ENCODE assay signal across 8 cellular contexts in the genomic region with DNA sequence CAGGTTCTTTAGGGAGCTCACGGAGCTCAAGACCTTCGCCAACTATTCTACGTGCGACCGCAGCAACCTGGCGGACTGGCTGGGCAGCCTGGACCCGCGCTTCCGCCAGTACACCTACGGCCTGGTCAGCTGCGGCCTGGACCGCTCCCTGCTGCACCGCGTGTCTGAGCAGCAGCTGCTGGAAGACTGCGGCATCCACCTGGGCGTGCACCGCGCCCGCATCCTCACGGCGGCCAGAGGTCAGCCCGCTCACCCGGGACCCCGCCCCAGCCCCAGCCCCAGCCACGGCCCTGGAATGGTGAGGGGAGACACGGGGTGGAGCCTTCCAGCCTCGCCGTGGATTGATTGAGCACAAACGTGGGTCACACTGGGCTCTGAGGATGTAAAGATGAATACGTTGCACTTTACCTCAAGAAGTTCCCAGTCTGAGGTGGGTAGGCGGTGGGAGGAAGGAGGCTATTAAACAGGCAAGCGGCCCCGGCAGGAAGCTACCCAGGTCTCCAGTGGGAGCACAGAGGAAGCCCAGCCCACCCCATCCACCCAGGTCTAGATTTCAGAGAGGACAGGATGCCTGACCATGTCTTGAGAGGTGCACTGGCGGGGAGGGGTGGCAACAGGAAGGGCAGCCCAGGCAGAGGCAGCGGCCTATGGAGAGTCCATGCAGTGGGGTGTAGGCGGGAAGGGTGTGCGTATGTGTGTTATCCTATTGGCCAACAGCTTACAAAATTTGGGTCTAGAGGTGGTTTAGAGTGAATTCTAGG. TPM values are rescaled to one million over a fixed set of nuclear protein-coding genes. Genes with fewer than 3 reads are reported as not detected.
DNase-seq lines count a peak whose midpoint lies in the region; ATAC-seq, FAIRE-seq and TF ChIP-seq lines count a peak whose summit lies in the region.

No MANE protein-coding gene starts in this region.

- intact Hi-C loops in Calu3 (cut with micrococcal nuclease; ENCODE audit: unreplicated experiment) = no loop called here

- ATAC-seq in HG03135 (IDR thresholded peaks at IDR 0.05; ENCODE audit: unreplicated experiment) (peak; percentile 20), HG03565 (IDR thresholded peaks at IDR 0.05; ENCODE audit: unreplicated experiment) (no peak)
- ATAC-seq in naive thymus-derived CD8-positive, alpha-beta T cell = peak; percentile 11 to 24

- peaks cover 16% of the 10 kb centered on the region for H3K36me3 Mint-ChIP-seq in Calu3 (ENCODE audit: insufficient read depth, unreplicated experiment)
- H3K36me3 Mint-ChIP-seq in naive thymus-derived CD8-positive, alpha-beta T cell = peaks cover 0 to 25% (median 12%) of the 10 kb centered on the region in 3 donors

- no peaks in the 10 kb centered on the region for H3K9me3 Mint-ChIP-seq in Calu3 (ENCODE audit: low read depth, unreplicated experiment)
- no peaks in the 10 kb centered on the region for H3K9me3 Mint-ChIP-seq in naive thymus-derived CD8-positive, alpha-beta T cell

- no peak for TF ChIP-seq CTCF in Calu3 (IDR thresholded peaks at IDR 0.05; ENCODE audit: unreplicated experiment)
- no peak for TF ChIP-seq CTCF in coronary artery (IDR thresholded peaks at IDR 0.05)
- TF ChIP-seq CTCF in D721Med (IDR thresholded peaks at IDR 0.05; ENCODE audit: insufficient read depth, missing control alignments) = no peak

- FAIRE-seq in H54 (lab: Jason Lieb, UNC) = no peak
- no peak for FAIRE-seq in D721Med (lab: Jason Lieb, UNC)

- no peak overlapping the region for H3K27ac ChIP-seq in coronary artery

- H3K27me3 Mint-ChIP-seq in Calu3 (ENCODE audit: unreplicated experiment) = peaks cover 42% of the 10 kb centered on the region
- H3K27me3 Mint-ChIP-seq in naive thymus-derived CD8-positive, alpha-beta T cell = peaks cover 0 to 10% (median 0%) of the 10 kb centered on the region in 5 donors

- no peak overlapping the region for H3K27ac Mint-ChIP-seq in Calu3 (ENCODE audit: unreplicated experiment)
- H3K27ac Mint-ChIP-seq in naive thymus-derived CD8-positive, alpha-beta T cell = peak overlapping the region; percentile 8 to 92 (median 87)

- CTCF ChIA-PET in Calu3 (lab: Charles Lee) = interaction anchor here (0.6 to 1.3 kb wide), 2 partner anchors 32 to 84 kb away, joined by 3 read pairs; no protein-coding TSS in a partner anchor

- H3K4me3 Mint-ChIP-seq in Calu3 (ENCODE audit: low read depth, unreplicated experiment) = peak overlapping the region; percentile 84
- peak overlapping the region; percentile 89 to 98 (median 94) for H3K4me3 Mint-ChIP-seq in naive thymus-derived CD8-positive, alpha-beta T cell

- POLR2A ChIA-PET in naive thymus-derived CD8-positive, alpha-beta T cell (lab: Charles Lee) = interaction anchor here (0.5 to 2.8 kb wide), 7 partner anchors 13 to 578 kb away, joined by 3 to 22 read pairs (median 7); partner anchors contain the start of genes IFT20, POLDIP2, SARM1 and TNFAIP1

- peaks cover 18% of the 10 kb centered on the region for H3K4me1 Mint-ChIP-seq in Calu3 (ENCODE audit: low read depth, unreplicated experiment)
- peaks cover 19 to 49% (median 35%) of the 10 kb centered on the region in 4 donors for H3K4me1 Mint-ChIP-seq in naive thymus-derived CD8-positive, alpha-beta T cell

- no peak for TF ChIP-seq POLR2A in H54 (IDR thresholded peaks at IDR 0.05; ENCODE audit: low read depth, low read length)

- BruUV-seq in Calu3 (replicated peaks; lab: Mats Ljungman, UMichigan) = no TSS peak

- DNase-seq in Calu3 = peak; percentile 61
- no peak for DNase-seq in coronary artery (ENCODE audit: low spot score)
- DNase-seq in naive thymus-derived CD8-positive, alpha-beta T cell = no peak
- DNase-seq in H54 (ENCODE audit: insufficient read length, low spot score) = no peak
- DNase-seq in ureter (ENCODE audit: low spot score) = no peak
- no peak for DNase-seq in D721Med (ENCODE audit: insufficient read length, low spot score)

- peak overlapping the region; percentile 65 for H3K4me3 ChIP-seq in coronary artery

RNA-seq across cellular contexts. Expression of gene SARM1, which starts 13.7 kb away (rescaled TPM):
- total RNA-seq in Calu3 (2022) (7.1 and 8.1 TPM in 2 replicates), ureter (34.7 TPM)
- 10 to 100 TPM; 31.9 to 33.2 TPM for total RNA-seq in naive thymus-derived CD8-positive, alpha-beta T cell
- 1 to 10 TPM; 5.3 to 8.4 (median 7.0) TPM for polyA plus RNA-seq in naive thymus-derived CD8-positive, alpha-beta T cell

RNA-seq across cellular contexts. Expression of gene VTN, which starts 15.1 kb away (rescaled TPM):
- total RNA-seq in Calu3 (2022) (0.22 TPM in 1 of 2 replicates, not detected in the other), ureter (1.0 TPM)
- under 1 TPM in 1 of 2 experiments, not detected in 1; 0.26 TPM for total RNA-seq in naive thymus-derived CD8-positive, alpha-beta T cell
- polyA plus RNA-seq in naive thymus-derived CD8-positive, alpha-beta T cell = not detected

RNA-seq across cellular contexts. Expression of gene SEBOX, which starts 20.2 kb away (rescaled TPM):
- total RNA-seq in Calu3 (2022) (not detected in 2 replicates), ureter (not detected)
- total RNA-seq in naive thymus-derived CD8-positive, alpha-beta T cell = not detected
- not detected for polyA plus RNA-seq in naive thymus-derived CD8-positive, alpha-beta T cell

RNA-seq across cellular contexts. Expression of gene SLC46A1, which starts 20.8 kb away (rescaled TPM):
- total RNA-seq in Calu3 (2022) (13.3 and 17.0 TPM in 2 replicates), ureter (15.4 TPM)
- total RNA-seq in naive thymus-derived CD8-positive, alpha-beta T cell = 1 to 10 TPM; 3.2 to 3.8 TPM
- polyA plus RNA-seq in naive thymus-derived CD8-positive, alpha-beta T cell = 1 to 10 TPM; 1.0 to 2.7 (median 1.9) TPM

RNA-seq across cellular contexts. Expression of gene POLDIP2, which starts 27.9 kb away (rescaled TPM):
- 82.7 and 85.9 TPM in 2 replicates for total RNA-seq in Calu3 (2022)
- 10 to 100 TPM; 35.4 to 37.5 TPM for total RNA-seq in naive thymus-derived CD8-positive, alpha-beta T cell
- 10 to 100 TPM; 81.3 to 90.3 (median 85.6) TPM for polyA plus RNA-seq in naive thymus-derived CD8-positive, alpha-beta T cell
- 74.6 TPM for total RNA-seq in ureter
